8 cellular contexts compared by ENCODE assay signal in the genomic region with DNA sequence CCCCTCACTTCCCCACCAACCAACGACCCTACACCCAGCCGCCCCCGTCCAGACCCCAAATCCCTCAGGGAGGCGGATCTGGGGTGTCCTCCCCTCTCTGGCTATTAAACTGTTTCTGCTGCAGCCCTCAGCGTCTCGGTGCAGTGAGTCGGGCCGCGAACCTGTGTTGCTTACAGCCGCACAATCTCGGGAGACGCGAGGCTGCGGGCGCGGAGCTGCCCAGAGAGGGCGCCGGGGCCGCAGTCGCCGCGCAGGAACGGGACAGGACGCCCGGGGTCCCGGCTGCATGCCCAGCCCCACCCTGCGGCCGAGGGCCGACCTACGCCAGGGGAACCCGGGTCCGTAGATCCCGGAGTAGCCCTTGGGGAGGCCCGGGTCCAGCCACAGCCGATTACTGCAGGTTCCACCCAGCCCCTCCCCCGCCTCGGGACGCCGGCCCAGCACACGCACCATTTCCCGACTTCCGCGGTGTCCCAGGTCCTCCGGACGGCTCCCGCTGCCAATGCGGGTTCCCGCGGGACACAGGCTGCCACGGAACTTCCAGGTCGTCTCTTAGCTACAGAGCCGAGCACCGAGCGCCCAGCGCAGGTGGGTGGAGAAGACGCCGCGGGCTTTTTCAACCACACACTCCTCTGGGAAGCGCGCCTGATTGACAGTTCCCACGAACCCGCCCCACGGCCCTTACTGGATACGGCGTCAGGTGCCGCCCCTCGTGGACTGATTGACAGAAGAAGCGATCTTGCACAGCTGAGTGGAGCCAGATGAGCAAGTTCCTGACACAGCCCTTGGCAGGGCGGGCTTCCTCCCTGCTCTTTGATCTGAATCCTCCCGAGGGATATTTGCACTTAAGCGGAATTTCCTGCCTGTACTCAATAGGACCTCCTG. TPM values are rescaled to one million over a fixed set of nuclear protein-coding genes. Genes with fewer than 3 reads are reported as not detected.
DNase-seq lines count a peak whose midpoint lies in the region; ATAC-seq and TF ChIP-seq lines count a peak whose summit lies in the region.

A gene (minus strand): TSS at position 654 of the 885 bp plus-strand sequence. CDS start 201 bp downstream, at position 453.

- H3K9ac ChIP-seq in HUES64 (ENCODE audit: low read depth, low read length), result peak within 1 kb of the TSS; percentile 64
- peak within 1 kb of the TSS; percentile 77 for H3K9ac ChIP-seq in OCI-LY3 (ENCODE audit: low read length)

- H3K9me3 ChIP-seq in HUES64 (ENCODE audit: insufficient read depth, low read depth, low read length), result 0 out of 2 replicates have a peak, but pooled peaks cover 4% of the 10 kb centered on the region
- H3K9me3 ChIP-seq in OCI-LY3 (ENCODE audit: insufficient read depth, low read length), result no peaks in the 10 kb centered on the region

- no TSS peak for BruUV-seq in Calu3 (replicated peaks; lab: Mats Ljungman, UMichigan)

- no peaks in the 10 kb centered on the region for H3K4me1 ChIP-seq in HUES64 (ENCODE audit: insufficient read depth, low read length)
- peaks cover 4% of the 10 kb centered on the region for H3K4me1 ChIP-seq in OCI-LY3 (ENCODE audit: low read length)

- H3K27me3 ChIP-seq in HUES64 (ENCODE audit: insufficient read depth, low read length), result peaks cover 6% of the 10 kb centered on the region; the same call in 1 of the 2 replicates
- no peaks in the 10 kb centered on the region for H3K27me3 ChIP-seq in OCI-LY3 (ENCODE audit: low read depth, low read length)

- peak within 1 kb of the TSS; percentile 72 for H3K4me2 ChIP-seq in OCI-LY3 (ENCODE audit: low read length)

- peak within 1 kb of the TSS; percentile 84 for H2AFZ ChIP-seq in OCI-LY3 (ENCODE audit: low read depth, low read length)

- peak within 1 kb of the TSS; percentile 81 for H3K4me3 ChIP-seq in HUES64 (ENCODE audit: low read length)
- peak within 1 kb of the TSS; percentile 89 for H3K4me3 ChIP-seq in OCI-LY3 (ENCODE audit: low read length)
- H3K4me3 ChIP-seq in epithelial cell of proximal tubule (ENCODE audit: low read depth, low read length), result peak within 1 kb of the TSS; percentile 89

- H3K27ac Mint-ChIP-seq in Calu3 (ENCODE audit: unreplicated experiment), result peak within 1 kb of the TSS; percentile 67

- peaks cover 32% of the 10 kb centered on the region for H3K36me3 Mint-ChIP-seq in Calu3 (ENCODE audit: insufficient read depth, unreplicated experiment)

- under 1% methylated on average over 71 of the region's 71 CpGs for whole genome bisulfite sequencing in HUES64

- no peaks in the 10 kb centered on the region for H3K4me1 Mint-ChIP-seq in Calu3 (ENCODE audit: low read depth, unreplicated experiment)

- H3K79me2 ChIP-seq in OCI-LY3 (ENCODE audit: low read length), result peaks cover 5% of the 10 kb centered on the region; the same call in 1 of the 2 replicates

- H4K20me1 ChIP-seq in OCI-LY3 (ENCODE audit: insufficient read depth, low read length), result no peaks in the 10 kb centered on the region

- H3K27ac ChIP-seq in HUES64 (ENCODE audit: low read depth, low read length), result no peak within 1 kb of the TSS
- H3K27ac ChIP-seq in OCI-LY3 (ENCODE audit: low read length), result peak within 1 kb of the TSS; percentile 38

- no peaks in the 10 kb centered on the region for H3K27me3 Mint-ChIP-seq in Calu3 (ENCODE audit: unreplicated experiment)

- peak; percentile 72 for ATAC-seq in GM21447 (IDR thresholded peaks at IDR 0.05; ENCODE audit: unreplicated experiment)

- peak within 1 kb of the TSS; percentile 87 for H3K4me3 Mint-ChIP-seq in Calu3 (ENCODE audit: low read depth, unreplicated experiment)

- DNase-seq in Calu3 (peak; percentile 92), activated T-cell treated with anti-CD3 and anti-CD28 coated beads for 24 hours (ENCODE audit: low read depth) (peak; percentile 85), epithelial cell of proximal tubule (ENCODE audit: low read depth) (peak; percentile 88), mucosa of gallbladder (ENCODE audit: low spot score) (peak; percentile 98)
- peak; percentile 83 for DNase-seq in stimulated activated CD8-positive, alpha-beta memory T cell treated with anti-CD3 and anti-CD28 coated beads, Interleukin-4, amount 100 ng/mL, for 24 hours (ENCODE audit: low read depth)

- intact Hi-C loops in Calu3 (cut with micrococcal nuclease; ENCODE audit: unreplicated experiment), result no loop called here

- peaks cover 9% of the 10 kb centered on the region for H3K9me3 Mint-ChIP-seq in Calu3 (ENCODE audit: low read depth, unreplicated experiment)

- CTCF ChIA-PET in Calu3 (lab: Charles Lee), result interaction anchor here (0.7 to 1.1 kb wide), 3 partner anchors 35 to 81 kb away, joined by 3 to 4 read pairs (median 3); a partner anchor contains a TSS

- no peaks in the 10 kb centered on the region for H3K36me3 ChIP-seq in HUES64 (ENCODE audit: insufficient read depth, low read length)
- H3K36me3 ChIP-seq in OCI-LY3 (replicated peaks; ENCODE audit: low read depth, low read length), result no peaks in the 10 kb centered on the region

- TF ChIP-seq CTCF in Calu3 (IDR thresholded peaks at IDR 0.05; ENCODE audit: unreplicated experiment) (no peak), OCI-LY3 (IDR thresholded peaks at IDR 0.05; ENCODE audit: low read depth, low read length) (peak; percentile 17; the same call in 1 of the 2 replicates), epithelial cell of proximal tubule (conservative IDR thresholded peaks at IDR 0.05; ENCODE audit: low read depth, low read length) (peak; percentile 16)

RNA-seq across cellular contexts. Expression of the gene that starts here (rescaled TPM):
- 5.1 and 7.4 TPM in 2 replicates for total RNA-seq in Calu3 (2022)
- polyA plus RNA-seq in HUES64 (2013, experiment 1 of 2), result 3.4 TPM
- 4.8 TPM for polyA plus RNA-seq in HUES64 (2013, experiment 2 of 2)
- 3.0 TPM in 2 replicates for total RNA-seq in epithelial cell of proximal tubule
- total RNA-seq in mucosa of gallbladder, result 9.7 TPM
